Comparison of ENCODE assay signal across 13 cellular contexts in genomic region chr3:185960518-185961288, GRCh38. TPM values are rescaled to one million over a fixed set of nuclear protein-coding genes. Genes with fewer than 3 reads are reported as not detected.
A peak's percentile ranks its signal among the peaks of the same experiment; 100 is the strongest.
DNase-seq lines count a peak whose midpoint lies in the region; ATAC-seq, FAIRE-seq and TF ChIP-seq lines count a peak whose summit lies in the region.
"Had no signal": no experiment of that assay in that cellular context is flagged by ENCODE, and none has a peak within 500 bp of the region (broad histone marks: within the 10 kb centered on the region; RNA-seq: fewer than 3 reads in every experiment).

No MANE protein-coding gene starts in this region.

- H4K20me1 ChIP-seq in H1 (replicated peaks in 1 of 2; ENCODE audit: control insufficient read depth in 1 of 2, insufficient read depth in 2 of 2, low read length in 2 of 2) (no peaks in the 10 kb centered on the region), neural progenitor cell (ENCODE audit: low read depth) (no peaks in the 10 kb centered on the region)

- no peak overlapping the region for H3K4me3 ChIP-seq in H1 (ENCODE audit: extremely low read depth in 1 of 4, insufficient read depth in 2 of 4, low read depth in 3 of 4, low read length in 4 of 4)
- H3K4me3 ChIP-seq in neural progenitor cell = no peak overlapping the region
- no peak overlapping the region for H3K4me3 ChIP-seq in aorta (ENCODE audit: low read length in 2 of 2)
- H3K4me3 ChIP-seq in CD8-positive, alpha-beta memory T cell (ENCODE audit: low read length) = no peak overlapping the region

- H4K91ac ChIP-seq in H1 (replicated peaks; ENCODE audit: insufficient read length, low read length) = no peak overlapping the region

- H2BK5ac ChIP-seq in H1 (ENCODE audit: low read depth, low read length) = no peak overlapping the region

- 0 out of 2 replicates have a peak overlapping the region, but pooled peaks have one; percentile 70 for H2AFZ ChIP-seq in H1 (ENCODE audit: low read length)
- peak overlapping the region; percentile 36 for H2AFZ ChIP-seq in neural progenitor cell (replicated peaks)

- no peak overlapping the region for H3K4me3 Mint-ChIP-seq in neural progenitor cell
- H3K4me3 Mint-ChIP-seq in CD8-positive, alpha-beta memory T cell = no peak overlapping the region

- FAIRE-seq in H1 (lab: Jason Lieb, UNC) = no peak

- no peak overlapping the region for H3K56ac ChIP-seq in H1 (replicated peaks; ENCODE audit: insufficient read length, low read depth, low read length)

- H3K9ac ChIP-seq in H1 (replicated peaks in 1 of 4; ENCODE audit: extremely low read depth in 1 of 4, low read depth in 3 of 4, low read length in 3 of 4) (no peak overlapping the region; a peak in 1 of 7 replicates), neural progenitor cell (no peak overlapping the region)

- no peak overlapping the region for H3K23ac ChIP-seq in H1 (ENCODE audit: insufficient read length)

- no peak overlapping the region for H3K27ac Mint-ChIP-seq in neural progenitor cell
- no peak overlapping the region for H3K27ac Mint-ChIP-seq in CD8-positive, alpha-beta memory T cell

- H3K79me1 ChIP-seq in H1 (ENCODE audit: low read depth, low read length) = no peaks in the 10 kb centered on the region

- H3K36me3 ChIP-seq in H1 (ENCODE audit: control insufficient read depth in 2 of 4, insufficient read depth in 4 of 4, low read length in 3 of 4) = no peaks in the 10 kb centered on the region
- H3K36me3 ChIP-seq in neural progenitor cell = no peaks in the 10 kb centered on the region
- H3K36me3 ChIP-seq in aorta (ENCODE audit: control insufficient read depth in 1 of 2, insufficient read depth in 2 of 2, low read length in 1 of 2) = no peaks in the 10 kb centered on the region
- no peaks in the 10 kb centered on the region for H3K36me3 ChIP-seq in CD8-positive, alpha-beta memory T cell (ENCODE audit: insufficient read depth, low read length)
- H3K36me3 ChIP-seq: tibial artery had no signal

- H3K36me3 Mint-ChIP-seq in neural progenitor cell = no peaks in the 10 kb centered on the region
- peaks cover 0 to 18% (median 4%) of the 10 kb centered on the region in 3 donors for H3K36me3 Mint-ChIP-seq in CD8-positive, alpha-beta memory T cell
- H3K36me3 Mint-ChIP-seq: CD4-positive, CD25-positive, alpha-beta regulatory T cell had no signal

- no peak overlapping the region for H2BK120ac ChIP-seq in H1 (replicated peaks; ENCODE audit: low read depth, low read length)

- H3K23me2 ChIP-seq in H1 (ENCODE audit: low read depth, low read length) = peaks cover 3% of the 10 kb centered on the region; the same call in 1 of the 2 replicates

- H2BK20ac ChIP-seq in H1 (ENCODE audit: low read length) = no peak overlapping the region

- no peak overlapping the region for H2AK5ac ChIP-seq in H1 (ENCODE audit: low read depth, low read length)

- H3K27ac ChIP-seq in H1 (ENCODE audit: low read depth, low read length) (no peak overlapping the region), neural progenitor cell (no peak overlapping the region), aorta (ENCODE audit: low read depth in 1 of 2, low read length in 2 of 2) (no peak overlapping the region)
- no peak overlapping the region for H3K27ac ChIP-seq in CD8-positive, alpha-beta memory T cell (ENCODE audit: low read depth, low read length)

- no peak overlapping the region for H4K5ac ChIP-seq in H1 (ENCODE audit: insufficient read length, low read depth, low read length)

- H3K4me1 ChIP-seq in H1 (replicated peaks in 1 of 4; ENCODE audit: control insufficient read depth in 3 of 4, insufficient read depth in 4 of 4, low read length in 3 of 4) (peaks cover 0 to 4% (median 0%) of the 10 kb centered on the region in 4 experiments; a peak in 1 of 7 replicates), neural progenitor cell (peaks cover 12% of the 10 kb centered on the region), aorta (ENCODE audit: control insufficient read depth in 1 of 2, insufficient read depth in 2 of 2, low read length in 2 of 2) (peaks cover 0 to 4% of the 10 kb centered on the region in 2 donors)
- peaks cover 11% of the 10 kb centered on the region for H3K4me1 ChIP-seq in CD8-positive, alpha-beta memory T cell (ENCODE audit: insufficient read depth, low read length)

- H3F3A ChIP-seq in neural progenitor cell (ENCODE audit: low read depth) = peaks cover 7% of the 10 kb centered on the region

- no peak for TF ChIP-seq EP300 in H1 (IDR thresholded peaks at IDR 0.05; ENCODE audit: borderline replicate concordance in 1 of 2, low read depth in 2 of 2, low read length in 2 of 2)

- H3K9me3 ChIP-seq in H1 (ENCODE audit: insufficient read depth in 2 of 2, low read depth in 1 of 2, low read length in 1 of 2) (no peaks in the 10 kb centered on the region), neural progenitor cell (ENCODE audit: low read depth) (no peaks in the 10 kb centered on the region), aorta (ENCODE audit: control insufficient read depth, low read length) (no peaks in the 10 kb centered on the region)
- H3K9me3 ChIP-seq in CD8-positive, alpha-beta memory T cell (ENCODE audit: low read length) = no peaks in the 10 kb centered on the region
- H3K9me3 ChIP-seq: tibial artery had no signal

- 91% methylated on average over 4 of the region's 4 CpGs; no CpG with 5 or more reads in 1 of the 2 experiments for WGBS in H1 (ENCODE audit: extremely low coverage in 1 of 2, insufficient coverage in 1 of 2, insufficient read length in 1 of 2, insufficient replicate concordance in 2 of 2, low coverage in 1 of 2, low lambda C conversion rate in 2 of 2, missing lambda C conversion rate in 1 of 2), 2 experiments
- WGBS in aorta, 2 donors = 83 to 87% methylated on average over 4 of the region's 4 CpGs

- no peak overlapping the region for H2BK12ac ChIP-seq in H1 (ENCODE audit: low read depth, low read length)

- no peak for TF ChIP-seq CTCF in H1 (IDR thresholded peaks at IDR 0.05; ENCODE audit: control extremely low read depth in 1 of 3, insufficient read depth in 1 of 3, low read depth in 1 of 3, low read length in 3 of 3)
- TF ChIP-seq CTCF in neural progenitor cell (IDR thresholded peaks at IDR 0.05) = no peak

- H3K14ac ChIP-seq in H1 (ENCODE audit: insufficient read length) = no peak overlapping the region

- peaks cover 3% of the 10 kb centered on the region for H3K9me3 Mint-ChIP-seq in neural progenitor cell
- H3K9me3 Mint-ChIP-seq in CD8-positive, alpha-beta memory T cell = peaks cover 0 to 7% (median 3%) of the 10 kb centered on the region in 5 donors

- POLR2A ChIA-PET in H1 (lab: Charles Lee; ENCODE audit: partially characterized antibody) = no interaction called here
- POLR2A ChIA-PET in CD8-positive, alpha-beta memory T cell (lab: Charles Lee) = no interaction called here

- H3K27me3 ChIP-seq in H1 (replicated peaks in 1 of 4; ENCODE audit: control insufficient read depth in 3 of 4, extremely low read depth in 1 of 4, insufficient read depth in 3 of 4, low read length in 3 of 4) (no peaks in the 10 kb centered on the region), neural progenitor cell (no peaks in the 10 kb centered on the region), aorta (ENCODE audit: control insufficient read depth in 1 of 2, insufficient read depth in 2 of 2, low read length in 1 of 2) (no peaks in the 10 kb centered on the region)
- no peaks in the 10 kb centered on the region for H3K27me3 ChIP-seq in CD8-positive, alpha-beta memory T cell (ENCODE audit: insufficient read depth, low read length, poor library complexity, severe bottlenecking)
- H3K27me3 ChIP-seq: tibial artery had no signal

- CTCF ChIA-PET in H1 (lab: Charles Lee; ENCODE audit: partially characterized antibody) = interaction anchor here (0.6 to 5.7 kb wide), 4 partner anchors 8 to 278 kb away, joined by 3 to 23 read pairs (median 5); no protein-coding TSS in a partner anchor
- CTCF ChIA-PET in CD8-positive, alpha-beta memory T cell (lab: Charles Lee) = interaction anchor here (0.6 kb wide), 1 partner anchor 17 kb away, joined by 4 read pairs; no protein-coding TSS in a partner anchor

- TF ChIP-seq RAD21 in H1 (IDR thresholded peaks at IDR 0.05 in 1 of 2, conservative IDR thresholded peaks at IDR 0.05 in 1 of 2; ENCODE audit: low read depth in 2 of 2, low read length in 2 of 2) = no peak

- DNase-seq in stimulated activated CD4-positive, alpha-beta T cell treated with anti-CD3 and anti-CD28 coated beads, Interleukin-1b, Interleukin-23, amount 100 ng/mL, for 48 hours = peak; percentile 7
- no peak for DNase-seq in stimulated activated CD4-positive, alpha-beta T cell treated with anti-CD3 and anti-CD28 coated beads, Interleukin-4, amount 100 ng/mL, for 24 hours
- DNase-seq in H1 (ENCODE audit: low read depth in 1 of 2, low spot score in 2 of 2) = no peak
- peak; percentile 28 for DNase-seq in neural progenitor cell (ENCODE audit: low spot score)
- DNase-seq in aorta = no peak
- no peak for DNase-seq in CD8-positive, alpha-beta memory T cell
- DNase-seq: NCI-H1105 treated with DMSO at 0.1 percent for 48 hours; stimulated activated CD4-positive, alpha-beta T cell treated with anti-CD3 and anti-CD28 coated beads, Interleukin-2, amount 100 ng/mL, for 48 hours; T-helper 9 cell; tibial artery had no signal

- intact Hi-C loops in aorta (cut with DNase I) = no loop called here

- H3K79me2 ChIP-seq in H1 (ENCODE audit: control insufficient read depth in 1 of 2, insufficient read depth in 2 of 2, low read length in 2 of 2) (no peaks in the 10 kb centered on the region), neural progenitor cell (ENCODE audit: low read depth) (no peaks in the 10 kb centered on the region)

- no peak overlapping the region for H4K8ac ChIP-seq in H1 (ENCODE audit: extremely low read depth, insufficient read depth, low read length)

- H2BK15ac ChIP-seq in H1 (ENCODE audit: low read length) = no peak overlapping the region

- ATAC-seq in aorta (ENCODE audit: low FRiP score) = no peak
- ATAC-seq in HG02852 (IDR thresholded peaks at IDR 0.05; ENCODE audit: unreplicated experiment) = no peak
- ATAC-seq in HG03108 (IDR thresholded peaks at IDR 0.05; ENCODE audit: unreplicated experiment) = no peak

- no peaks in the 10 kb centered on the region for H3K4me1 Mint-ChIP-seq in neural progenitor cell
- no peaks in the 10 kb centered on the region for H3K4me1 Mint-ChIP-seq in CD8-positive, alpha-beta memory T cell

- H3K4me2 ChIP-seq in H1 (ENCODE audit: insufficient read depth in 1 of 2, low read depth in 2 of 2, low read length in 2 of 2) = no peak overlapping the region
- peak overlapping the region; percentile 24 for H3K4me2 ChIP-seq in neural progenitor cell

- TF ChIP-seq POLR2A in H1 (IDR thresholded peaks at IDR 0.05; ENCODE audit: control extremely low read depth in 1 of 2, low read depth in 2 of 2, low read length in 2 of 2) = no peak

- H3K27me3 Mint-ChIP-seq in neural progenitor cell (ENCODE audit: insufficient read depth, low read depth) = peaks cover 7% of the 10 kb centered on the region
- H3K27me3 Mint-ChIP-seq in CD8-positive, alpha-beta memory T cell = peaks cover 10 to 23% of the 10 kb centered on the region in 2 donors

- H3K18ac ChIP-seq in H1 (ENCODE audit: extremely low read depth, low read length) = no peak overlapping the region

- no peak overlapping the region for H3K4ac ChIP-seq in H1 (replicated peaks; ENCODE audit: insufficient read length, low read depth, low read length)

RNA-seq across cellular contexts. Expression of gene TRA2B, which starts 22.9 kb away (rescaled TPM):
- total RNA-seq in H1 (2021; fragmentation: NEBNext Ultra II Directional; extraction: Animal tissue kit (Norgen Biotek cat#: 25700)) = 267 and 274 TPM in 2 replicates
- polyA plus RNA-seq in H1 (2011; rRNA removed) (206 and 251 TPM in 2 replicates), aorta (10 to 100 TPM; 77.4 to 77.9 TPM)
- polyA plus RNA-seq in H1 (2011; cell fraction: cytosol; rRNA removed) = 276 TPM
- 182 TPM for polyA plus RNA-seq in H1 (2011; cell fraction: nucleus; rRNA removed)
- 251 to 314 TPM (median 271 TPM) in 4 replicates for polyA plus RNA-seq in H1 (2012, experiment 1 of 2)
- 66.5 TPM for polyA plus RNA-seq in H1 (2012, experiment 2 of 2)
- 261 TPM for polyA plus RNA-seq in H1 (2013, experiment 1 of 2)
- polyA plus RNA-seq in H1 (2013, experiment 2 of 2) = 258 TPM
- 233 and 288 TPM in 2 replicates for polyA minus RNA-seq in H1 (2011; rRNA and poly(A)+ RNA removed)
- 376 TPM for polyA minus RNA-seq in H1 (2011; cell fraction: cytosol; rRNA and poly(A)+ RNA removed)
- polyA minus RNA-seq in H1 (2011; cell fraction: nucleus; rRNA and poly(A)+ RNA removed) = 505 TPM
- total RNA-seq in neural progenitor cell (ENCODE audit: low replicate concordance) (310 and 431 TPM in 2 replicates), aorta (100 to 1,000 TPM; 104 to 150 TPM)
- total RNA-seq in CD8-positive, alpha-beta memory T cell = 100 to 1,000 TPM; 305 to 324 TPM
- 181 TPM for polyA plus RNA-seq in CD8-positive, alpha-beta memory T cell

Comparison
In these comparisons a context has a peak if more than half of its experiments do, and no peak if none do; other contexts are left out.
1. DNase-seq: peak in stimulated activated CD4-positive, alpha-beta T cell treated with anti-CD3 and anti-CD28 coated beads, Interleukin-1b, Interleukin-23, amount 100 ng/mL, for 48 hours (single experiment) and neural progenitor cell (single experiment); none in stimulated activated CD4-positive, alpha-beta T cell treated with anti-CD3 and anti-CD28 coated beads, Interleukin-4, amount 100 ng/mL, for 24 hours (single experiment), H1 (0 of 2), aorta (0 of 2) and CD8-positive, alpha-beta memory T cell (0 of 5).